In genomic region chr15:29569533-29570092, GRCh38 we compare ENCODE assay signal across 9 cellular contexts.
DNase-seq lines count a peak whose midpoint lies in the region; ATAC-seq and TF ChIP-seq lines count a peak whose summit lies in the region.
"Had no signal": no experiment of that assay in that cellular context is flagged by ENCODE, and none has a peak within 500 bp of the region (broad histone marks: within the 10 kb centered on the region; RNA-seq: fewer than 3 reads in every experiment).

No MANE protein-coding gene starts in this region.

- H3K27me3 ChIP-seq in cardiac muscle cell, result peaks cover 45% of the 10 kb centered on the region
- H3K27me3 ChIP-seq in upper lobe of right lung, result peaks cover 53% of the 10 kb centered on the region

- intact Hi-C loops in Right ventricle myocardium inferior (cut with DNase I) (no loop called here), upper lobe of right lung (cut with DNase I) (no loop called here)

- DNase-seq in cardiac muscle cell (ENCODE audit: low read depth in 1 of 2, low spot score in 1 of 2) (peak in 1 of 2 donors; percentile 8), Right ventricle myocardium inferior (ENCODE audit: missing footprints) (no peak), cerebellar cortex (ENCODE audit: low spot score) (peak; percentile 10), mesothelial cell of epicardium (ENCODE audit: low spot score in 2 of 2, unreplicated experiment in 2 of 2) (no peak), upper lobe of right lung (no peak)
- no peak for DNase-seq in stimulated activated CD4-positive, alpha-beta T cell treated with anti-CD3 and anti-CD28 coated beads, Interleukin-4, amount 100 ng/mL, for 24 hours
- DNase-seq: erythroblast had no signal

- H3K36me3 ChIP-seq in cardiac muscle cell (no peaks in the 10 kb centered on the region), upper lobe of right lung (no peaks in the 10 kb centered on the region)

- no peaks in the 10 kb centered on the region for H3K36me3 Mint-ChIP-seq in mesothelial cell of epicardium

- ATAC-seq in Right ventricle myocardium inferior, result no peak
- no peak for ATAC-seq in upper lobe of right lung
- no peak for ATAC-seq in GM19324 (IDR thresholded peaks at IDR 0.05; ENCODE audit: low FRiP score, unreplicated experiment)
- no peak for ATAC-seq in HG02840 (IDR thresholded peaks at IDR 0.05; ENCODE audit: low FRiP score, unreplicated experiment)

- H3K4me1 ChIP-seq in cardiac muscle cell (ENCODE audit: low read depth) (peaks cover 6% of the 10 kb centered on the region), upper lobe of right lung (peaks cover 6% of the 10 kb centered on the region)

- H3K4me3 ChIP-seq in cardiac muscle cell, result peak overlapping the region; percentile 90
- peak overlapping the region; percentile 50 for H3K4me3 ChIP-seq in upper lobe of right lung

- no peak overlapping the region for H3K27ac ChIP-seq in cardiac muscle cell
- no peak overlapping the region for H3K27ac ChIP-seq in upper lobe of right lung

- peaks cover 77% of the 10 kb centered on the region for H3K27me3 Mint-ChIP-seq in mesothelial cell of epicardium (ENCODE audit: low read depth)

- H3K27ac Mint-ChIP-seq in mesothelial cell of epicardium, result peak overlapping the region; percentile 34

- H3K9me3 ChIP-seq in cardiac muscle cell (ENCODE audit: low read depth), result no peaks in the 10 kb centered on the region
- no peaks in the 10 kb centered on the region for H3K9me3 ChIP-seq in upper lobe of right lung

- peaks cover 21% of the 10 kb centered on the region for H3K4me1 Mint-ChIP-seq in mesothelial cell of epicardium

- H3K9me3 Mint-ChIP-seq in mesothelial cell of epicardium, result peaks cover 7% of the 10 kb centered on the region

- H3K4me3 Mint-ChIP-seq in mesothelial cell of epicardium, result peak overlapping the region; percentile 69

- TF ChIP-seq CTCF in cardiac muscle cell (IDR thresholded peaks at IDR 0.05; ENCODE audit: low read depth, low read length) (no peak), mesothelial cell of epicardium (IDR thresholded peaks at IDR 0.05; ENCODE audit: unreplicated experiment) (no peak), upper lobe of right lung (IDR thresholded peaks at IDR 0.05) (no peak)
